1 cellular context compared by ENCODE assay signal in genomic region chr17:29345066-29345465, GRCh38.
TF ChIP-seq lines count a peak whose summit lies in the region.

No MANE protein-coding gene starts in this region.

TF ChIP-seq in HEK293, 187 proteins besides CTCF, POLR2A, EP300 and RAD21 (continued from another document):
- no peak for TF ChIP-seq PRDM6 (tag by site-specific recombination; IDR thresholded peaks at IDR 0.05)
